Comparison of ENCODE assay signal across 24 cellular contexts in genomic region chr9:133959966-133960567, GRCh38. TPM values are rescaled to one million over a fixed set of nuclear protein-coding genes. Genes with fewer than 3 reads are reported as not detected.
DNase-seq lines count a peak whose midpoint lies in the region; ATAC-seq and TF ChIP-seq lines count a peak whose summit lies in the region.
"Had no signal": no experiment of that assay in that cellular context is flagged by ENCODE, and none has a peak within 500 bp of the region (broad histone marks: within the 10 kb centered on the region; RNA-seq: fewer than 3 reads in every experiment).

No MANE protein-coding gene starts in this region.

- 62 to 63% methylated on average over 18 to 19 of the region's 19 CpGs for WGBS in upper lobe of left lung, 2 donors

- H2AFZ ChIP-seq in GM23338, result no peak overlapping the region

- H3K27ac Mint-ChIP-seq in GM23338 (no peak overlapping the region), activated B cell treated with CpG ODN at 0.5 μM for 24 hours (peak overlapping the region; percentile 71), memory B cell (peak overlapping the region; percentile 81)
- H3K27ac Mint-ChIP-seq: nephron progenitor cell, T-helper 17 cell had no signal

- H3K27ac ChIP-seq in GM23338 (ENCODE audit: low read depth) (no peak overlapping the region), upper lobe of left lung (peak overlapping the region; percentile 30 to 67 (median 54)), coronary artery (no peak overlapping the region)
- H3K27ac ChIP-seq: epithelial cell of prostate, prostate gland, SJSA1, thyroid gland, VCaP had no signal

- peak overlapping the region; percentile 6; the same call in 1 of the 2 replicates for H3K4me2 ChIP-seq in GM23338

- peaks cover 10% of the 10 kb centered on the region; the same call in 1 of the 2 replicates for H3F3A ChIP-seq in GM23338 (replicated peaks; ENCODE audit: low read depth)

- peaks cover 0 to 10% (median 2%) of the 10 kb centered on the region in 4 donors for H3K9me3 ChIP-seq in upper lobe of left lung
- H3K9me3 ChIP-seq: prostate gland, thyroid gland had no signal

- peaks cover 73% of the 10 kb centered on the region for H3K79me2 ChIP-seq in GM23338 (replicated peaks; ENCODE audit: insufficient read depth)

- H3K9me2 ChIP-seq in GM23338 (ENCODE audit: insufficient read depth), result no peaks in the 10 kb centered on the region

- DNase-seq in GM23338 (ENCODE audit: low spot score), result no peak
- no peak for DNase-seq in activated B cell treated with CpG ODN at 0.5 μM for 24 hours
- no peak for DNase-seq in memory B cell (ENCODE audit: low spot score in 2 of 2)
- DNase-seq in upper lobe of left lung, result peak in 1 of 2 donors; percentile 46
- DNase-seq in coronary artery (ENCODE audit: low spot score), result no peak
- no peak for DNase-seq in SIG-M5 (lab: John Stamatoyannopoulos, UW)
- DNase-seq in NK-92 (lab: John Stamatoyannopoulos, UW; ENCODE audit: unreplicated experiment), result no peak
- DNase-seq: activated CD4-positive, alpha-beta T cell treated with anti-CD3 and anti-CD28 coated beads, Interleukin-2, amount 50 U/mL, for 48 hours; activated gamma-delta T cell; COR-L47; foreskin fibroblast; GOT3; hippocampal formation; islet precursor cell; NCI-H1694 treated with DMSO at 0.1 percent for 48 hours; nephron progenitor cell; stimulated activated naive CD8-positive, alpha-beta T cell treated with anti-CD3 and anti-CD28 coated beads, Interleukin-15, Interleukin-2, amounts not matched to agents 100 U/mL and 50 U/mL, for 24 hours; T-helper 17 cell had no signal

- H4K20me1 ChIP-seq in GM23338 (replicated peaks; ENCODE audit: insufficient read depth), result peaks cover 27% of the 10 kb centered on the region

- H3K27me3 ChIP-seq in GM23338 (ENCODE audit: insufficient read depth), result no peaks in the 10 kb centered on the region
- H3K27me3 ChIP-seq in upper lobe of left lung, result no peaks in the 10 kb centered on the region
- H3K27me3 ChIP-seq: SJSA1, thyroid gland had no signal

- intact Hi-C loops in activated B cell treated with CpG ODN at 0.5 μM for 24 hours (cut with micrococcal nuclease), result loop anchor here (2.0 to 10.0 kb wide), 2 partner anchors 15 to 105 kb away; partner anchors contain the start of gene BRD3

- H3K4me3 ChIP-seq in GM23338, result no peak overlapping the region
- no peak overlapping the region for H3K4me3 ChIP-seq in upper lobe of left lung
- H3K4me3 ChIP-seq in coronary artery, result no peak overlapping the region
- H3K4me3 ChIP-seq: K562, prostate gland, SJSA1, thyroid gland had no signal

- H3K4me1 ChIP-seq in GM23338 (ENCODE audit: insufficient read depth), result peaks cover 40% of the 10 kb centered on the region
- H3K4me1 ChIP-seq in upper lobe of left lung, result peaks cover 51 to 55% (median 52%) of the 10 kb centered on the region in 4 donors
- H3K4me1 ChIP-seq: prostate gland had no signal

- TF ChIP-seq EP300 in upper lobe of left lung (IDR thresholded peaks at IDR 0.05), result no peak

- TF ChIP-seq CTCF in GM23338 (conservative IDR thresholded peaks at IDR 0.05; ENCODE audit: low read depth in 2 of 2) (no peak), activated B cell treated with CpG ODN at 0.5 μM for 24 hours (IDR thresholded peaks at IDR 0.05) (no peak), upper lobe of left lung (IDR thresholded peaks at IDR 0.05) (no peak), coronary artery (IDR thresholded peaks at IDR 0.05) (no peak)

- H3K36me3 ChIP-seq in GM23338 (ENCODE audit: insufficient read depth) (no peaks in the 10 kb centered on the region), upper lobe of left lung (no peaks in the 10 kb centered on the region)
- H3K36me3 ChIP-seq: prostate gland, thyroid gland had no signal

- TF ChIP-seq POLR2A in upper lobe of left lung (IDR thresholded peaks at IDR 0.05), result no peak

- H3K4me3 Mint-ChIP-seq in GM23338 (no peak overlapping the region; the same call in 2 of the 3 replicates), activated B cell treated with CpG ODN at 0.5 μM for 24 hours (peak overlapping the region; percentile 64), memory B cell (peak overlapping the region; percentile 73)
- H3K4me3 Mint-ChIP-seq: nephron progenitor cell, T-helper 17 cell had no signal

- H3K27me3 Mint-ChIP-seq in GM23338 (ENCODE audit: insufficient read depth, low read depth, poor library complexity), result peaks cover 12% of the 10 kb centered on the region
- no peaks in the 10 kb centered on the region for H3K27me3 Mint-ChIP-seq in activated B cell treated with CpG ODN at 0.5 μM for 24 hours
- no peaks in the 10 kb centered on the region for H3K27me3 Mint-ChIP-seq in memory B cell
- H3K27me3 Mint-ChIP-seq: T-helper 17 cell had no signal

- H3K4me1 Mint-ChIP-seq in GM23338, result peaks cover 52% of the 10 kb centered on the region
- H3K4me1 Mint-ChIP-seq in activated B cell treated with CpG ODN at 0.5 μM for 24 hours, result peaks cover 78% of the 10 kb centered on the region
- peaks cover 55% of the 10 kb centered on the region for H3K4me1 Mint-ChIP-seq in memory B cell

- POLR2A ChIA-PET in activated B cell treated with CpG ODN at 0.5 μM for 24 hours (lab: Charles Lee), result interaction anchor here (5.0 kb wide), 1 partner anchor 13 kb away, joined by 25 read pairs; no protein-coding TSS in a partner anchor

- ATAC-seq in GM23338, result no peak
- no peak for ATAC-seq in activated B cell treated with CpG ODN at 0.5 μM for 24 hours (ENCODE audit: low read depth)
- no peak for ATAC-seq in memory B cell (ENCODE audit: low read depth)
- peak in 1 of 2 donors; percentile 32 for ATAC-seq in upper lobe of left lung (ENCODE audit: low FRiP score in 2 of 2)
- ATAC-seq: K562; stimulated activated naive CD8-positive, alpha-beta T cell treated with anti-CD3 and anti-CD28 coated beads, Interleukin-15, Interleukin-2, amounts not matched to agents 100 U/mL and 50 U/mL, for 24 hours; T-helper 17 cell had no signal

- H3K9me3 Mint-ChIP-seq in GM23338 (peaks cover 5% of the 10 kb centered on the region; the same call in 2 of the 3 replicates), activated B cell treated with CpG ODN at 0.5 μM for 24 hours (peaks cover 2% of the 10 kb centered on the region), memory B cell (peaks cover 2% of the 10 kb centered on the region)

- H3K36me3 Mint-ChIP-seq in GM23338 (ENCODE audit: low read depth) (no peaks in the 10 kb centered on the region; the same call in 2 of the 3 replicates), activated B cell treated with CpG ODN at 0.5 μM for 24 hours (ENCODE audit: low read depth) (peaks cover 2% of the 10 kb centered on the region), memory B cell (peaks cover 3% of the 10 kb centered on the region)

- CTCF ChIA-PET in activated B cell treated with CpG ODN at 0.5 μM for 24 hours (lab: Charles Lee), result interaction anchor here (1.4 to 2.0 kb wide), 2 partner anchors 34 to 178 kb away, joined by 4 to 6 read pairs; no protein-coding TSS in a partner anchor

TF ChIP-seq in GM23338, 12 proteins besides CTCF, POLR2A, EP300 and RAD21 (continues in another document):
- TF ChIP-seq EZH2 (IDR thresholded peaks at IDR 0.05; ENCODE audit: low read depth, unreplicated experiment) (no peak), EZH2phosphoT487 (IDR thresholded peaks at IDR 0.05; ENCODE audit: unreplicated experiment) (no peak), JUNB (IDR thresholded peaks at IDR 0.05; ENCODE audit: unreplicated experiment) (no peak), POLR2AphosphoS5 (IDR thresholded peaks at IDR 0.05; ENCODE audit: low read depth) (no peak)
- TF ChIP-seq, protein P1, sequence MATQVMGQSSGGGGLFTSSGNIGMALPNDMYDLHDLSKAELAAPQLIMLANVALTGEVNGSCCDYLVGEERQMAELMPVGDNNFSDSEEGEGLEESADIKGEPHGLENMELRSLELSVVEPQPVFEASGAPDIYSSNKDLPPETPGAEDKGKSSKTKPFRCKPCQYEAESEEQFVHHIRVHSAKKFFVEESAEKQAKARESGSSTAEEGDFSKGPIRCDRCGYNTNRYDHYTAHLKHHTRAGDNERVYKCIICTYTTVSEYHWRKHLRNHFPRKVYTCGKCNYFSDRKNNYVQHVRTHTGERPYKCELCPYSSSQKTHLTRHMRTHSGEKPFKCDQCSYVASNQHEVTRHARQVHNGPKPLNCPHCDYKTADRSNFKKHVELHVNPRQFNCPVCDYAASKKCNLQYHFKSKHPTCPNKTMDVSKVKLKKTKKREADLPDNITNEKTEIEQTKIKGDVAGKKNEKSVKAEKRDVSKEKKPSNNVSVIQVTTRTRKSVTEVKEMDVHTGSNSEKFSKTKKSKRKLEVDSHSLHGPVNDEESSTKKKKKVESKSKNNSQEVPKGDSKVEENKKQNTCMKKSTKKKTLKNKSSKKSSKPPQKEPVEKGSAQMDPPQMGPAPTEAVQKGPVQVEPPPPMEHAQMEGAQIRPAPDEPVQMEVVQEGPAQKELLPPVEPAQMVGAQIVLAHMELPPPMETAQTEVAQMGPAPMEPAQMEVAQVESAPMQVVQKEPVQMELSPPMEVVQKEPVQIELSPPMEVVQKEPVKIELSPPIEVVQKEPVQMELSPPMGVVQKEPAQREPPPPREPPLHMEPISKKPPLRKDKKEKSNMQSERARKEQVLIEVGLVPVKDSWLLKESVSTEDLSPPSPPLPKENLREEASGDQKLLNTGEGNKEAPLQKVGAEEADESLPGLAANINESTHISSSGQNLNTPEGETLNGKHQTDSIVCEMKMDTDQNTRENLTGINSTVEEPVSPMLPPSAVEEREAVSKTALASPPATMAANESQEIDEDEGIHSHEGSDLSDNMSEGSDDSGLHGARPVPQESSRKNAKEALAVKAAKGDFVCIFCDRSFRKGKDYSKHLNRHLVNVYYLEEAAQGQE (IDR thresholded peaks at IDR 0.05; ENCODE audit: unreplicated experiment), result no peak

RNA-seq across cellular contexts. Expression of gene VAV2, which starts 32.1 kb away (rescaled TPM):
- total RNA-seq in GM23338 (2014; rRNA removed; shearing (Covaris generic)), result 24.3 and 28.9 TPM in 2 replicates
- polyA plus RNA-seq in GM23338 (2016; fragmentation: Nextera tagmentation; extraction: Ambion mirVana), result 7.2 and 8.1 TPM in 2 replicates
- total RNA-seq in activated B cell treated with CpG ODN at 0.5 μM for 24 hours (92.9 and 99.6 TPM in 2 replicates), upper lobe of left lung (10 to 100 TPM; 12.0 to 38.8 (median 22.0) TPM)

Comparison
In these comparisons a context has a peak if more than half of its experiments do, and no peak if none do; other contexts are left out.
1. H3K27ac ChIP-seq: peak in upper lobe of left lung (4 of 4); none in GM23338 (single experiment) and coronary artery (0 of 2).